16 cellular contexts compared by ENCODE assay signal in genomic region chr2:73717251-73717606, GRCh38. TPM values are rescaled to one million over a fixed set of nuclear protein-coding genes. Genes with fewer than 3 reads are reported as not detected.
DNase-seq lines count a peak whose midpoint lies in the region; ATAC-seq, FAIRE-seq and TF ChIP-seq lines count a peak whose summit lies in the region.
"Had no signal": no experiment of that assay in that cellular context is flagged by ENCODE, and none has a peak within 500 bp of the region (broad histone marks: within the 10 kb centered on the region; RNA-seq: fewer than 3 reads in every experiment).

No MANE protein-coding gene starts in this region.

- H3K4me1 ChIP-seq in Karpas-422 (ENCODE audit: low read length) (0 out of 2 replicates have a peak, but pooled peaks cover 4% of the 10 kb centered on the region), GM12878 (ENCODE audit: control insufficient read depth, insufficient read depth, low read length) (no peaks in the 10 kb centered on the region), osteoblast (ENCODE audit: insufficient read depth, low read length) (peaks cover 5% of the 10 kb centered on the region)
- H3K4me1 ChIP-seq: HAP-1 had no signal

- peak; percentile 16; the same call in 1 of the 3 replicates for ATAC-seq in GM12878
- ATAC-seq in left lobe of liver = no peak
- ATAC-seq in GM18505 (IDR thresholded peaks at IDR 0.05; ENCODE audit: unreplicated experiment) = no peak

- no peaks in the 10 kb centered on the region for H3K36me3 ChIP-seq in Karpas-422 (ENCODE audit: insufficient read depth, low read length)
- no peaks in the 10 kb centered on the region for H3K36me3 ChIP-seq in GM12878 (ENCODE audit: control insufficient read depth in 2 of 2, insufficient read depth in 2 of 2, low read length in 1 of 2)
- H3K36me3 ChIP-seq in osteoblast (ENCODE audit: insufficient read depth, low read length) = no peaks in the 10 kb centered on the region
- H3K36me3 ChIP-seq: HAP-1 had no signal

- FAIRE-seq in GM12878 (lab: Jason Lieb, UNC) = no peak

- SMC1A ChIA-PET in GM12878 (lab: Charles Lee; ENCODE audit: uncharacterized antibody, unreplicated experiment) = no interaction called here

- H3K4me3 ChIP-seq in Karpas-422 (ENCODE audit: low read length) = no peak overlapping the region
- no peak overlapping the region for H3K4me3 ChIP-seq in GM12878
- H3K4me3 ChIP-seq in osteoblast (ENCODE audit: insufficient read depth, low read length) = no peak overlapping the region
- H3K4me3 ChIP-seq: HAP-1 had no signal

- DNase-seq in Karpas-422 = no peak
- no peak for DNase-seq in GM12878 (ENCODE audit: low read depth, low spot score)
- peak; percentile 21 for DNase-seq in left lobe of liver (ENCODE audit: low spot score)
- no peak for DNase-seq in osteoblast (ENCODE audit: insufficient read length, low spot score, missing footprints)
- DNase-seq in stimulated activated CD4-positive, alpha-beta T cell treated with anti-CD3 and anti-CD28 coated beads, Interleukin-4, amount 100 ng/mL, for 1 hour = no peak
- DNase-seq in COR-L47 (lab: John Stamatoyannopoulos, UW) = no peak
- DNase-seq: ACHN, DMS 273 treated with DMSO at 0.1 percent for 48 hours, DND-41, NCI-H1105 treated with DMSO at 0.1 percent for 48 hours, NCI-H1694, NCI-H2081 treated with DMSO at 0.1 percent for 48 hours, NCI-H748 treated with DMSO at 0.1 percent for 48 hours had no signal

- H3K27me3 ChIP-seq in Karpas-422 (ENCODE audit: low read length) (no peaks in the 10 kb centered on the region), GM12878 (replicated peaks in 1 of 2; ENCODE audit: control insufficient read depth in 2 of 2, insufficient read depth in 2 of 2, low read length in 1 of 2) (no peaks in the 10 kb centered on the region), osteoblast (ENCODE audit: insufficient read depth, low read length) (no peaks in the 10 kb centered on the region)

- TF ChIP-seq RAD21 in GM12878 (IDR thresholded peaks at IDR 0.05; ENCODE audit: insufficient read depth, low read depth, low read length) = no peak

- no peak for TF ChIP-seq EP300 in GM12878 (IDR thresholded peaks at IDR 0.05; ENCODE audit: borderline replicate concordance in 1 of 2, control insufficient read depth in 1 of 2, low read depth in 2 of 2, low read length in 2 of 2)

- BruUV-seq in GM12878 (replicated peaks; lab: Mats Ljungman, UMichigan) = no TSS peak

- H3K9me3 ChIP-seq in Karpas-422 (ENCODE audit: low read length) (peaks cover 8% of the 10 kb centered on the region; the same call in 1 of the 2 replicates), GM12878 (replicated peaks; ENCODE audit: control insufficient read depth, insufficient read depth, low read length) (peaks cover 4% of the 10 kb centered on the region; the same call in 2 of the 3 replicates), osteoblast (ENCODE audit: low read depth, low read length) (no peaks in the 10 kb centered on the region)
- H3K9me3 ChIP-seq: HAP-1 had no signal

- POLR2A ChIA-PET in GM12878 (lab: Charles Lee) = no interaction called here

- H3K79me2 ChIP-seq in Karpas-422 (ENCODE audit: low read length) (no peaks in the 10 kb centered on the region), GM12878 (ENCODE audit: control insufficient read depth, insufficient read depth, low read length) (no peaks in the 10 kb centered on the region), osteoblast (ENCODE audit: insufficient read depth, low read length) (no peaks in the 10 kb centered on the region)

- CTCF ChIA-PET in GM12878 (lab: Yijun Ruan, JAX) = interaction anchor here (0.7 kb wide), 1 partner anchor 24 kb away, joined by 3 read pairs; no protein-coding TSS in a partner anchor

- no peak for TF ChIP-seq POLR2A in GM12878 (IDR thresholded peaks at IDR 0.05; ENCODE audit: low read depth, low read length)
- no peak for TF ChIP-seq POLR2A in GM18505 (IDR thresholded peaks at IDR 0.05; ENCODE audit: borderline replicate concordance, extremely low read depth, insufficient read depth, insufficient read length)

- H3K9ac ChIP-seq in Karpas-422 (ENCODE audit: low read length) (no peak overlapping the region), GM12878 (ENCODE audit: control insufficient read depth, insufficient read depth, low read length) (no peak overlapping the region)

- intact Hi-C loops in GM12878 (cut with micrococcal nuclease; ENCODE audit: unreplicated experiment) = no loop called here

- H4K20me1 ChIP-seq in Karpas-422 (ENCODE audit: insufficient read depth, low read depth, low read length) = no peaks in the 10 kb centered on the region
- no peaks in the 10 kb centered on the region for H4K20me1 ChIP-seq in GM12878 (ENCODE audit: control insufficient read depth, insufficient read depth)
- no peaks in the 10 kb centered on the region for H4K20me1 ChIP-seq in osteoblast (ENCODE audit: insufficient read depth, low read length)

- TF ChIP-seq CTCF in GM12878 (IDR thresholded peaks at IDR 0.05 in 2 of 3, conservative IDR thresholded peaks at IDR 0.05 in 1 of 3; ENCODE audit: control insufficient read depth in 2 of 3, extremely low read depth in 1 of 3, insufficient read depth in 1 of 3, low read depth in 3 of 3, low read length in 3 of 3) (no peak), osteoblast (IDR thresholded peaks at IDR 0.05; ENCODE audit: extremely low read depth, low read depth, low read length) (no peak)

- H3K9me2 ChIP-seq in Karpas-422 (replicated peaks; ENCODE audit: insufficient read depth, low read length) = no peaks in the 10 kb centered on the region

- no peak overlapping the region for H3K27ac ChIP-seq in Karpas-422 (ENCODE audit: low read length)
- H3K27ac ChIP-seq in GM12878 (ENCODE audit: control insufficient read depth, insufficient read depth) = no peak overlapping the region
- no peak overlapping the region for H3K27ac ChIP-seq in osteoblast (ENCODE audit: low read depth, low read length)
- H3K27ac ChIP-seq: C4-2B had no signal

- H3K4me2 ChIP-seq in Karpas-422 (ENCODE audit: low read depth, low read length, poor library complexity, severe bottlenecking) (no peak overlapping the region), GM12878 (ENCODE audit: control insufficient read depth, insufficient read depth) (no peak overlapping the region), osteoblast (ENCODE audit: insufficient read depth, low read length) (peak overlapping the region; percentile 74)

- RAD21 ChIA-PET in GM12878 (lab: Charles Lee; ENCODE audit: unreplicated experiment) = no interaction called here

- in situ Hi-C loops in GM12878 (cut with MboI) = no loop called here

- peak overlapping the region; percentile 17; the same call in 1 of the 2 replicates for H2AFZ ChIP-seq in Karpas-422 (ENCODE audit: low read length)
- no peak overlapping the region for H2AFZ ChIP-seq in GM12878 (ENCODE audit: control insufficient read depth, low read depth, low read length)
- no peak overlapping the region for H2AFZ ChIP-seq in osteoblast (ENCODE audit: low read length)

TF ChIP-seq in GM12878, 131 proteins besides CTCF, POLR2A, EP300 and RAD21 (continues in another document):
- no peak for TF ChIP-seq EGR1 (IDR thresholded peaks at IDR 0.05; ENCODE audit: borderline replicate concordance in 1 of 2, low read depth in 2 of 2, low read length in 2 of 2)
- TF ChIP-seq CHD1 (IDR thresholded peaks at IDR 0.05; ENCODE audit: low read depth, low read length) = no peak
- no peak for TF ChIP-seq MXI1 (IDR thresholded peaks at IDR 0.05; ENCODE audit: low read depth, low read length)
- TF ChIP-seq ASH2L (IDR thresholded peaks at IDR 0.05; ENCODE audit: borderline replicate concordance, low read depth) = no peak
- TF ChIP-seq MEF2B (IDR thresholded peaks at IDR 0.05; ENCODE audit: partially characterized antibody, poor library complexity, severe bottlenecking) = no peak

RNA-seq across cellular contexts. Expression of gene TPRKB, which starts 19.9 kb away (rescaled TPM):
- 37.4 and 78.0 TPM in 2 replicates for total RNA-seq in Karpas-422 (2014; rRNA removed; shearing (Covaris generic); ENCODE audit: low replicate concordance)
- total RNA-seq in GM12878 (2013; cell fraction: nucleolus; rRNA removed) = 17.4 and 18.7 TPM in 2 replicates
- total RNA-seq in GM12878 (2014; rRNA removed) (32.5 and 36.8 TPM in 2 replicates), GM12878 (2014; rRNA removed; fragmentation: Illumina TruSeq; extraction: Trizol) (69.9 and 74.2 TPM in 2 replicates), GM12878 (2021) (23.6 and 28.1 TPM in 2 replicates), left lobe of liver (8.6 TPM), osteoblast (16.6 and 18.9 TPM in 2 replicates)
- polyA plus RNA-seq in GM12878 (2011; ENCODE audit: low read depth) = 45.0 TPM
- polyA plus RNA-seq in GM12878 (2011; rRNA removed) (42.9 and 73.0 TPM in 2 replicates), GM12878 (2014; fragmentation: Illumina TruSeq; extraction: Trizol) (59.9 and 69.6 TPM in 2 replicates), GM12878 (2014; fragmentation: Nextera tagmentation; extraction: Ambion mirVana) (100 to 1,000 TPM; 116 to 124 TPM), GM12878 (2014; rRNA removed) (42.2 and 60.2 TPM in 2 replicates), GM12878 (2016; fragmentation: Nextera tagmentation; extraction: Ambion mirVana) (100 to 1,000 TPM; 122 to 129 TPM)
- polyA plus RNA-seq in GM12878 (2011; cell fraction: cytosol; rRNA removed) = 21.6 and 21.8 TPM in 2 replicates
- polyA plus RNA-seq in GM12878 (2011; cell fraction: nucleus; rRNA removed) = 10.7 and 13.7 TPM in 2 replicates
- 42.6 and 62.5 TPM in 2 replicates for polyA plus RNA-seq in GM12878 (2012)
- 6.1 and 9.4 TPM in 2 replicates for polyA minus RNA-seq in GM12878 (2011; rRNA and poly(A)+ RNA removed)
- 5.6 and 7.8 TPM in 2 replicates for polyA minus RNA-seq in GM12878 (2011; cell fraction: cytosol; rRNA and poly(A)+ RNA removed)
- 2.9 and 5.3 TPM in 2 replicates for polyA minus RNA-seq in GM12878 (2011; cell fraction: nucleus; rRNA and poly(A)+ RNA removed)
